12 cellular contexts compared by ENCODE assay signal in the genomic region with DNA sequence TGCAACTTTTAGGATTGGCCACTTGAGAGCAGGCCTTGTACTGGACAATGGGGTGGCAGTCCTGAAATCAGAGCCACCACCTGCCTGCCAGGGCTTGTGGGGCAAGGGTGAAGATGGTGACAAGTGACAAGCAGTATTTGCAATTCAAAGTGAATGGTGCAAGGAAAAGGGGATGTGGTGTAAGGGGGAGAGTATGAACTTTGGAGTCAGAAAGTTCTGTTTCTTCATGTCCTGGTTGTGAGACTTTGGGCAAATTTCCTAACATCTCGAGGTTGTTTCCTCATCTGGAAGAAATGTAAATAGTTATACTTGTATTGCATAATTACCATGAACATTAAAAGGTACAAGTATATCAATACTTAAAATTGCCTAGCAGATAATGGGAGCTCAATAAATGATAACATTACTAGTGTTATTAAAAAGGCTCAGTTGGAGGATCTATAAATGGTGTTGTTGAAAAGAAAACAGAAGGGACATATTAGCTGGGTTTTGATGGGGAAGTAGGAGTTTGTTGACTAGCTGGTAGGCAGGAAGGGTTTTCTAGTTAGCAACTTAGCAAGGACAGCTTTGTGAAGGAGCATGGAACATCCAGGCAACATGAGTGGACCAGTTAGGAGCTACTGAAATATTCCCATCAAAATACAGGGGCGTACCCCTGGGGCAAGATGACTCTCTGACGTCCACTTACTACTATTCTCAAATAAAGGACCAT. TPM values are rescaled to one million over a fixed set of nuclear protein-coding genes. Genes with fewer than 3 reads are reported as not detected.
DNase-seq lines count a peak whose midpoint lies in the region; ATAC-seq, FAIRE-seq and TF ChIP-seq lines count a peak whose summit lies in the region.
"Had no signal": no experiment of that assay in that cellular context is flagged by ENCODE, and none has a peak within 500 bp of the region (broad histone marks: within the 10 kb centered on the region; RNA-seq: fewer than 3 reads in every experiment).

No MANE protein-coding gene starts in this region.

- TF ChIP-seq CTCF in OCI-LY1 (IDR thresholded peaks at IDR 0.05; ENCODE audit: low read length) (no peak), fibroblast of lung (conservative IDR thresholded peaks at IDR 0.05 in 1 of 2, IDR thresholded peaks at IDR 0.05 in 1 of 2; ENCODE audit: low read depth in 1 of 2, low read length in 2 of 2) (no peak), osteoblast (IDR thresholded peaks at IDR 0.05; ENCODE audit: extremely low read depth, low read depth, low read length) (no peak)

- H3K4me2 ChIP-seq in OCI-LY1 (ENCODE audit: low read length) (no peak overlapping the region; the same call in 1 of the 2 replicates), fibroblast of lung (ENCODE audit: extremely low read depth, insufficient read depth, low read length) (peak overlapping the region; percentile 9), osteoblast (ENCODE audit: insufficient read depth, low read length) (no peak overlapping the region)

- no peak for TF ChIP-seq POLR2A in H54 (IDR thresholded peaks at IDR 0.05; ENCODE audit: low read depth, low read length)

- H2AFZ ChIP-seq in OCI-LY1 (ENCODE audit: low read length), result no peak overlapping the region
- H2AFZ ChIP-seq in fibroblast of lung (ENCODE audit: low read length), result no peak overlapping the region
- peak overlapping the region; percentile 2 for H2AFZ ChIP-seq in osteoblast (ENCODE audit: low read length)

- H3K9me3 ChIP-seq in OCI-LY1 (ENCODE audit: low read length), result no peaks in the 10 kb centered on the region
- H3K9me3 ChIP-seq in fibroblast of lung (ENCODE audit: control insufficient read depth, insufficient read depth, low read depth, low read length), result no peaks in the 10 kb centered on the region
- no peaks in the 10 kb centered on the region for H3K9me3 ChIP-seq in osteoblast (ENCODE audit: low read depth, low read length)

- H3K79me2 ChIP-seq in OCI-LY1 (ENCODE audit: insufficient read depth, low read length), result no peaks in the 10 kb centered on the region
- H3K79me2 ChIP-seq in fibroblast of lung (ENCODE audit: control insufficient read depth, insufficient read depth, low read length), result no peaks in the 10 kb centered on the region
- no peaks in the 10 kb centered on the region for H3K79me2 ChIP-seq in osteoblast (ENCODE audit: insufficient read depth, low read length)

- H4K20me1 ChIP-seq in OCI-LY1 (ENCODE audit: insufficient read depth, low read length), result no peaks in the 10 kb centered on the region
- H4K20me1 ChIP-seq in fibroblast of lung (ENCODE audit: control insufficient read depth, extremely low read depth, insufficient read depth, low read length), result no peaks in the 10 kb centered on the region
- H4K20me1 ChIP-seq in osteoblast (ENCODE audit: insufficient read depth, low read length), result no peaks in the 10 kb centered on the region

- FAIRE-seq in H54 (lab: Jason Lieb, UNC), result no peak
- FAIRE-seq: GM18507 had no signal

- H3K9me2 ChIP-seq in OCI-LY1 (ENCODE audit: low read depth, low read length), result no peaks in the 10 kb centered on the region

- H3K4me1 ChIP-seq in OCI-LY1 (ENCODE audit: insufficient read depth, low read length, severe bottlenecking) (peaks cover 16% of the 10 kb centered on the region), fibroblast of lung (ENCODE audit: control insufficient read depth, extremely low read depth, insufficient read depth, low read length) (peaks cover 9% of the 10 kb centered on the region), osteoblast (ENCODE audit: insufficient read depth, low read length) (peaks cover 12% of the 10 kb centered on the region)

- no peak overlapping the region for H3K4me3 ChIP-seq in OCI-LY1 (ENCODE audit: low read depth, low read length, poor library complexity, severe bottlenecking)
- H3K4me3 ChIP-seq in fibroblast of lung (replicated peaks in 1 of 4; ENCODE audit: control extremely low read depth in 1 of 4, insufficient read depth in 1 of 4, low read depth in 3 of 4, low read length in 4 of 4), result no peak overlapping the region
- H3K4me3 ChIP-seq in osteoblast (ENCODE audit: insufficient read depth, low read length), result no peak overlapping the region

- no peak overlapping the region; the same call in 1 of the 2 replicates for H3K9ac ChIP-seq in OCI-LY1 (ENCODE audit: low read length)
- no peak overlapping the region for H3K9ac ChIP-seq in fibroblast of lung (ENCODE audit: insufficient read depth, low read length)

- no peaks in the 10 kb centered on the region for H3F3A ChIP-seq in OCI-LY1 (ENCODE audit: insufficient read depth, low read length)

- H3K27me3 ChIP-seq in OCI-LY1 (ENCODE audit: insufficient read depth, low read length) (no peaks in the 10 kb centered on the region), fibroblast of lung (ENCODE audit: control insufficient read depth, insufficient read depth, low read length) (no peaks in the 10 kb centered on the region), osteoblast (ENCODE audit: insufficient read depth, low read length) (no peaks in the 10 kb centered on the region)

- H3K27ac ChIP-seq in OCI-LY1 (ENCODE audit: low read depth, low read length, poor library complexity, severe bottlenecking) (peak overlapping the region; percentile 57), fibroblast of lung (ENCODE audit: insufficient read depth, low read length) (peak overlapping the region; percentile 0), osteoblast (ENCODE audit: low read depth, low read length) (no peak overlapping the region)

- DNase-seq in CD1c-positive myeloid dendritic cell (ENCODE audit: extremely low spot score) (peak; percentile 88), fibroblast of lung (ENCODE audit: low read depth in 2 of 2) (peak in 1 of 2 donors; percentile 80), osteoblast (ENCODE audit: insufficient read length, low spot score, missing footprints) (no peak), NCI-H748 treated with DMSO at 0.1 percent for 48 hours (lab: John Stamatoyannopoulos, UW) (no peak), H54 (ENCODE audit: insufficient read length, low spot score) (no peak), DMS 273 (lab: John Stamatoyannopoulos, UW; ENCODE audit: unreplicated experiment) (no peak)
- DNase-seq: activated naive CD4-positive, alpha-beta T cell; CD8-positive, alpha-beta memory T cell; NCI-H524 treated with DMSO at 0.1 percent for 48 hours had no signal

- H3K36me3 ChIP-seq in OCI-LY1 (ENCODE audit: insufficient read depth, low read length) (no peaks in the 10 kb centered on the region), fibroblast of lung (ENCODE audit: control insufficient read depth, insufficient read depth, low read length) (no peaks in the 10 kb centered on the region), osteoblast (ENCODE audit: insufficient read depth, low read length) (no peaks in the 10 kb centered on the region)

- no peak for ATAC-seq in GM18520 (IDR thresholded peaks at IDR 0.05; ENCODE audit: unreplicated experiment)

RNA-seq across cellular contexts. Expression of gene MEGF9, which starts 21.3 kb away (rescaled TPM):
- total RNA-seq in fibroblast of lung, result 15.9 and 24.9 TPM in 2 replicates
- 15.8 and 21.9 TPM in 2 replicates for polyA plus RNA-seq in fibroblast of lung
- 12.9 and 17.6 TPM in 2 replicates for polyA plus RNA-seq in fibroblast of lung (2012)
- 4.0 and 6.9 TPM in 2 replicates for polyA minus RNA-seq in fibroblast of lung (ENCODE audit: low replicate concordance)
- 10.9 and 11.8 TPM in 2 replicates for total RNA-seq in osteoblast

RNA-seq across cellular contexts. Expression of gene FBXW2, which starts 57.6 kb away (rescaled TPM):
- 32.1 and 33.5 TPM in 2 replicates for total RNA-seq in fibroblast of lung
- 69.7 and 77.5 TPM in 2 replicates for polyA plus RNA-seq in fibroblast of lung
- 43.9 and 48.9 TPM in 2 replicates for polyA plus RNA-seq in fibroblast of lung (2012)
- polyA minus RNA-seq in fibroblast of lung (ENCODE audit: low replicate concordance), result 43.8 and 49.3 TPM in 2 replicates
- 36.9 and 41.0 TPM in 2 replicates for total RNA-seq in osteoblast
